In the genomic region with DNA sequence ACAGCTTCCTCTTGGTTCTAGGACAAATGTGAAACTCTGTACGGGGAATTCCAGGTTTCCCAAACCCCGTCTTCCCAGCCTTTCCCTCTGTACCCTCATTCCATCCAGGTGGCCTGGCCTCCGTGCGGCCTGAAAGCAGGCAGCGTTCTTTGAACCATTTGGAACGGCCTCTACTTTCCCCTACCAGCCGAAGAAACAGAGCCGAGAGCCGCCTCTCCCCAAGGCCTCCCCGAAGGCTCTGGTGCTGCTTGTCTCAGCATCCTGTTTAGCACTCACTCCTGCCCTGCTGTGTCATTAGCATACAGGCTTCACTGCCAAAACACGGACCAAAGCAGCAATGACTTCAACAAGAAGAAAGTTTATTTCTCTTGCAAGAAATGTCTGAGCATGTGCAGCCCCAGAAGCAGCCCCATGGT, we compare ENCODE assay signal across 21 cellular contexts.
"Had no signal": no experiment of that assay in that cellular context is flagged by ENCODE, and none has a peak within 500 bp of the region (broad histone marks: within the 10 kb centered on the region; RNA-seq: fewer than 3 reads in every experiment).

No MANE protein-coding gene starts in this region.

- H3K27ac ChIP-seq: breast epithelium, SK-N-MC had no signal

- H3K4me3 ChIP-seq: breast epithelium, SK-N-MC had no signal

- DNase-seq: activated CD4-positive, alpha-beta T cell treated with anti-CD3 and anti-CD28 coated beads for 48 hours; activated CD4-positive, alpha-beta T cell treated with anti-CD3 and anti-CD28 coated beads, Interleukin-2, amount 50 U/mL, for 4 hours; activated CD8-positive, alpha-beta memory T cell treated with anti-CD3 and anti-CD28 coated beads, Interleukin-2, amount 50 U/mL, for 48 hours; activated CD8-positive, alpha-beta T cell treated with anti-CD3 and anti-CD28 coated beads, Interleukin-2, amount 10 ng/mL, durations not matched to agents 7 days and 5 days; activated naive CD4-positive, alpha-beta T cell; activated T-cell treated with anti-CD3 and anti-CD28 coated beads, Interleukin-2, amount 50 U/mL, for 1 hour; caudate nucleus; NCI-H1092; NCI-H1436; NCI-H1694 treated with DMSO at 0.1 percent for 48 hours; NCI-H2029 treated with DMSO at 0.1 percent for 48 hours; NCI-H345; NCI-H510A; NCI-H526 treated with DMSO at 0.1 percent for 48 hours; NCI-H82; RPMI8226; T-helper 1 cell had no signal

- ATAC-seq: activated CD4-positive, CD25-positive, alpha-beta regulatory T cell treated with anti-CD3 and anti-CD28 coated beads, Interleukin-2, amount 50 U/mL, for 24 hours; activated CD8-positive, alpha-beta T cell treated with anti-CD3 and anti-CD28 coated beads, Interleukin-2, amount 10 ng/mL, durations not matched to agents 7 days and 5 days; Right ventricle myocardium inferior had no signal

- H3K36me3 ChIP-seq: breast epithelium had no signal
